ENCODE assay signal across 14 cellular contexts in genomic region chr14:50786821-50787464, GRCh38. TPM values are rescaled to one million over a fixed set of nuclear protein-coding genes. Genes with fewer than 3 reads are reported as not detected.
A peak's percentile ranks its signal among the peaks of the same experiment; 100 is the strongest.
DNase-seq lines count a peak whose midpoint lies in the region; ATAC-seq, FAIRE-seq and TF ChIP-seq lines count a peak whose summit lies in the region.
"Had no signal": no experiment of that assay in that cellular context is flagged by ENCODE, and none has a peak within 500 bp of the region (broad histone marks: within the 10 kb centered on the region; RNA-seq: fewer than 3 reads in every experiment).

No MANE protein-coding gene starts in this region.

- H3K4me1 Mint-ChIP-seq in CD4-positive, alpha-beta memory T cell = peaks cover 59 to 89% (median 74%) of the 10 kb centered on the region in 4 donors
- peaks cover 84% of the 10 kb centered on the region for H3K4me1 Mint-ChIP-seq in activated B cell treated with CpG ODN at 0.5 μM for 24 hours

- H3K27me3 ChIP-seq in CD4-positive, alpha-beta memory T cell (ENCODE audit: insufficient read depth, low read length) = no peaks in the 10 kb centered on the region
- no peaks in the 10 kb centered on the region for H3K27me3 ChIP-seq in mesendoderm (ENCODE audit: insufficient read depth, low read length, poor library complexity)
- H3K27me3 ChIP-seq: thyroid gland had no signal

- H3K4me2 ChIP-seq in mesendoderm (ENCODE audit: low read length) = no peak overlapping the region

- FAIRE-seq in GM12892 (lab: Jason Lieb, UNC) = peak; percentile 86

- no peak overlapping the region for H4K5ac ChIP-seq in mesendoderm (ENCODE audit: low read length)

- no peak overlapping the region for H3K9ac ChIP-seq in mesendoderm (ENCODE audit: low read length)

- peaks cover 20 to 21% of the 10 kb centered on the region in 2 donors for H3K36me3 Mint-ChIP-seq in CD4-positive, alpha-beta memory T cell
- H3K36me3 Mint-ChIP-seq in activated B cell treated with CpG ODN at 0.5 μM for 24 hours (ENCODE audit: low read depth) = peaks cover 61% of the 10 kb centered on the region

- no peak overlapping the region for H3K18ac ChIP-seq in mesendoderm (ENCODE audit: low read length)

- H2BK15ac ChIP-seq in mesendoderm (replicated peaks; ENCODE audit: low read depth) = peak overlapping the region; percentile 23

- no peak overlapping the region for H2AK5ac ChIP-seq in mesendoderm (ENCODE audit: low read length)

- H3K36me3 ChIP-seq in CD4-positive, alpha-beta memory T cell (ENCODE audit: insufficient read depth, low read length) = no peaks in the 10 kb centered on the region
- H3K36me3 ChIP-seq in mesendoderm (ENCODE audit: control insufficient read depth, insufficient read depth, low read length) = no peaks in the 10 kb centered on the region

- no CpG with 5 or more reads among the region's 3 CpGs for WGBS in mesendoderm (ENCODE audit: extremely low coverage, insufficient coverage, low lambda C conversion rate)

- H3K56ac ChIP-seq in mesendoderm (ENCODE audit: low read length) = no peak overlapping the region

- H4K8ac ChIP-seq in mesendoderm (ENCODE audit: low read depth, low read length) = no peak overlapping the region

- CTCF ChIA-PET in CD4-positive, alpha-beta memory T cell (lab: Charles Lee; ENCODE audit: partially characterized antibody) = interaction anchor here (0.7 to 11.4 kb wide), 5 partner anchors 11 to 73 kb away, joined by 3 to 132 read pairs (median 14); no protein-coding TSS in a partner anchor
- CTCF ChIA-PET in activated B cell treated with CpG ODN at 0.5 μM for 24 hours (lab: Charles Lee) = interaction anchor here (0.6 to 11.0 kb wide), 4 partner anchors 10 to 147 kb away, joined by 5 to 111 read pairs (median 23); no protein-coding TSS in a partner anchor

- H3K23ac ChIP-seq in mesendoderm (ENCODE audit: low read length) = no peak overlapping the region

- H3K27me3 Mint-ChIP-seq in CD4-positive, alpha-beta memory T cell = no peaks in the 10 kb centered on the region
- H3K27me3 Mint-ChIP-seq in activated B cell treated with CpG ODN at 0.5 μM for 24 hours = no peaks in the 10 kb centered on the region

- ATAC-seq in activated B cell treated with CpG ODN at 0.5 μM for 24 hours (ENCODE audit: low read depth) (no peak), HG02973 (IDR thresholded peaks at IDR 0.05; ENCODE audit: unreplicated experiment) (no peak), HG03097 (IDR thresholded peaks at IDR 0.05; ENCODE audit: low FRiP score, unreplicated experiment) (no peak)

- DNase-seq in CD4-positive, alpha-beta memory T cell = no peak
- DNase-seq in GM12892 (ENCODE audit: insufficient read length) (no peak), activated B cell treated with CpG ODN at 0.5 μM for 24 hours (no peak), mesendoderm (no peak), occipital lobe (lab: John Stamatoyannopoulos, UW) (no peak)
- DNase-seq in central memory CD4-positive, alpha-beta T cell = no peak
- DNase-seq: KBM-7; NCI-H1694; NK-92 treated with Interleukin-12 subunit alpha and Interleukin-12 subunit beta, amount 100 ng/mL, for 24 hours; thyroid gland had no signal

- no peak overlapping the region for H2BK5ac ChIP-seq in mesendoderm (ENCODE audit: low read length)

- peak overlapping the region in 6 of 8 donors; percentile 25 to 91 (median 42) for H3K4me3 Mint-ChIP-seq in CD4-positive, alpha-beta memory T cell
- no peak overlapping the region for H3K4me3 Mint-ChIP-seq in activated B cell treated with CpG ODN at 0.5 μM for 24 hours
- H3K4me3 Mint-ChIP-seq: neural crest cell had no signal

- POLR2A ChIA-PET in CD4-positive, alpha-beta memory T cell (lab: Charles Lee; ENCODE audit: partially characterized antibody) = interaction anchor here (0.7 to 5.1 kb wide), 8 partner anchors 10 to 73 kb away, joined by 3 to 37 read pairs (median 11); partner anchors contain the start of gene NIN
- POLR2A ChIA-PET in activated B cell treated with CpG ODN at 0.5 μM for 24 hours (lab: Charles Lee) = interaction anchor here (1.2 to 11.8 kb wide), 3 partner anchors 9 to 43 kb away, joined by 5 to 143 read pairs (median 7); partner anchors contain the start of gene NIN

- H3K4me3 ChIP-seq in CD4-positive, alpha-beta memory T cell (ENCODE audit: low read length in 2 of 2) = no peak overlapping the region
- H3K4me3 ChIP-seq in mesendoderm (ENCODE audit: low read length) = no peak overlapping the region
- H3K4me3 ChIP-seq: skin epidermis, thyroid gland had no signal

- no peaks in the 10 kb centered on the region for H3K79me1 ChIP-seq in mesendoderm (ENCODE audit: low read length)

- H3K27ac Mint-ChIP-seq in CD4-positive, alpha-beta memory T cell = peak overlapping the region; percentile 64 to 96 (median 89)
- peak overlapping the region; percentile 73 for H3K27ac Mint-ChIP-seq in activated B cell treated with CpG ODN at 0.5 μM for 24 hours

- no peaks in the 10 kb centered on the region for H3K79me2 ChIP-seq in mesendoderm (ENCODE audit: control insufficient read depth, insufficient read depth, low read length)

- H3K4ac ChIP-seq in mesendoderm (ENCODE audit: low read depth, low read length) = no peak overlapping the region

- TF ChIP-seq CTCF in activated B cell treated with CpG ODN at 0.5 μM for 24 hours (IDR thresholded peaks at IDR 0.05) = no peak

- H3K9me3 Mint-ChIP-seq in CD4-positive, alpha-beta memory T cell = no peaks in the 10 kb centered on the region
- H3K9me3 Mint-ChIP-seq in activated B cell treated with CpG ODN at 0.5 μM for 24 hours = no peaks in the 10 kb centered on the region
- H3K9me3 Mint-ChIP-seq: neural crest cell had no signal

- H3K9me3 ChIP-seq in CD4-positive, alpha-beta memory T cell (ENCODE audit: control insufficient read depth in 1 of 2, low read length in 2 of 2) = no peaks in the 10 kb centered on the region
- H3K9me3 ChIP-seq: thyroid gland had no signal

- intact Hi-C loops in CD4-positive, alpha-beta memory T cell (cut with micrococcal nuclease) = no loop called here
- intact Hi-C loops in activated B cell treated with CpG ODN at 0.5 μM for 24 hours (cut with micrococcal nuclease) = no loop called here

- no peak for TF ChIP-seq POLR2A in GM12892 (IDR thresholded peaks at IDR 0.05; ENCODE audit: low read depth, low read length)

- peak overlapping the region; percentile 46 for H3K27ac ChIP-seq in CD4-positive, alpha-beta memory T cell (ENCODE audit: low read depth, low read length)
- H3K27ac ChIP-seq in mesendoderm (ENCODE audit: low read depth, low read length) = no peak overlapping the region
- H3K27ac ChIP-seq: thyroid gland had no signal

- no peak overlapping the region for H2BK120ac ChIP-seq in mesendoderm (ENCODE audit: low read depth, low read length)

- H3K4me1 ChIP-seq in CD4-positive, alpha-beta memory T cell (ENCODE audit: insufficient read depth, low read length) = peaks cover 81% of the 10 kb centered on the region
- H3K4me1 ChIP-seq in mesendoderm (ENCODE audit: control insufficient read depth, low read depth, low read length) = peaks cover 7% of the 10 kb centered on the region
- H3K4me1 ChIP-seq: thyroid gland had no signal

RNA-seq across cellular contexts. Expression of gene NIN, which starts 44.0 kb away (rescaled TPM):
- total RNA-seq in CD4-positive, alpha-beta memory T cell = 100 to 1,000 TPM in 1 of 2 experiments, 10 to 100 TPM in 1; 99.7 to 102 TPM
- polyA plus RNA-seq in CD4-positive, alpha-beta memory T cell = 10 to 100 TPM in 1 of 2 donors, 1 to 10 TPM in 1; 8.5 to 50.1 TPM
- polyA plus RNA-seq in GM12892 (2012; ENCODE audit: missing spikeins) = 56.2 TPM
- total RNA-seq in activated B cell treated with CpG ODN at 0.5 μM for 24 hours = 145 and 156 TPM in 2 replicates
- polyA plus RNA-seq in mesendoderm (2013, experiment 1 of 2) = 11.5 TPM
- polyA plus RNA-seq in mesendoderm (2013, experiment 2 of 2) = 12.2 TPM
- 67.5 TPM for total RNA-seq in occipital lobe
